9 cellular contexts compared by ENCODE assay signal in genomic region chr3:129211772-129212171, GRCh38. TPM values are rescaled to one million over a fixed set of nuclear protein-coding genes. Genes with fewer than 3 reads are reported as not detected.
DNase-seq lines count a peak whose midpoint lies in the region; ATAC-seq and TF ChIP-seq lines count a peak whose summit lies in the region.
"Had no signal": no experiment of that assay in that cellular context is flagged by ENCODE, and none has a peak within 500 bp of the region (broad histone marks: within the 10 kb centered on the region; RNA-seq: fewer than 3 reads in every experiment).

No MANE protein-coding gene starts in this region.

- H2AFZ ChIP-seq in neural progenitor cell (replicated peaks) = no peak overlapping the region

- H3K4me3 ChIP-seq in neural progenitor cell = no peak overlapping the region
- H3K4me3 ChIP-seq: GM12878 had no signal

- no peaks in the 10 kb centered on the region for H3K9me3 Mint-ChIP-seq in dendritic cell treated with granulocyte-macrophage colony-stimulating factor and Interleukin-4, amounts not matched to agents 40 ng/mL and 50 ng/mL, for 4 days
- H3K9me3 Mint-ChIP-seq in neural progenitor cell = no peaks in the 10 kb centered on the region

- ATAC-seq in HG02840 (IDR thresholded peaks at IDR 0.05; ENCODE audit: low FRiP score, unreplicated experiment) = no peak
- no peak for ATAC-seq in HG02642 (IDR thresholded peaks at IDR 0.05; ENCODE audit: poor library complexity, unreplicated experiment)
- ATAC-seq in GM21825 (IDR thresholded peaks at IDR 0.05; ENCODE audit: unreplicated experiment) = no peak
- ATAC-seq: GM12878 had no signal

- H3K4me2 ChIP-seq in neural progenitor cell = no peak overlapping the region

- no peaks in the 10 kb centered on the region for H4K20me1 ChIP-seq in neural progenitor cell (ENCODE audit: low read depth)

- peak overlapping the region; percentile 6 for H3K4me3 Mint-ChIP-seq in dendritic cell treated with granulocyte-macrophage colony-stimulating factor and Interleukin-4, amounts not matched to agents 40 ng/mL and 50 ng/mL, for 4 days
- H3K4me3 Mint-ChIP-seq in neural progenitor cell = no peak overlapping the region

- no peak overlapping the region for H3K9ac ChIP-seq in neural progenitor cell

- no peak for TF ChIP-seq CTCF in neural progenitor cell (IDR thresholded peaks at IDR 0.05)

- peak; percentile 74 for DNase-seq in DMS153 (lab: John Stamatoyannopoulos, UW)
- peak; percentile 42 for DNase-seq in NCI-H2227 treated with DMSO at 0.1 percent for 48 hours (lab: John Stamatoyannopoulos, UW)
- DNase-seq in neural progenitor cell (ENCODE audit: low spot score) = no peak
- no peak for DNase-seq in stimulated activated naive CD4-positive, alpha-beta T cell treated with Interleukin-2 at 50 U/mL for 16 hours (lab: John Stamatoyannopoulos, UW)

- peak overlapping the region; percentile 83 for H3K27ac Mint-ChIP-seq in dendritic cell treated with granulocyte-macrophage colony-stimulating factor and Interleukin-4, amounts not matched to agents 40 ng/mL and 50 ng/mL, for 4 days
- peak overlapping the region; percentile 29 for H3K27ac Mint-ChIP-seq in neural progenitor cell

- H3K36me3 Mint-ChIP-seq in dendritic cell treated with granulocyte-macrophage colony-stimulating factor and Interleukin-4, amounts not matched to agents 40 ng/mL and 50 ng/mL, for 4 days (ENCODE audit: low read depth) = no peaks in the 10 kb centered on the region
- H3K36me3 Mint-ChIP-seq in neural progenitor cell = no peaks in the 10 kb centered on the region

- H3K79me2 ChIP-seq in neural progenitor cell (ENCODE audit: low read depth) = no peaks in the 10 kb centered on the region

- H3K27ac ChIP-seq in neural progenitor cell = no peak overlapping the region

- H3K27me3 Mint-ChIP-seq in dendritic cell treated with granulocyte-macrophage colony-stimulating factor and Interleukin-4, amounts not matched to agents 40 ng/mL and 50 ng/mL, for 4 days = no peaks in the 10 kb centered on the region
- no peaks in the 10 kb centered on the region for H3K27me3 Mint-ChIP-seq in neural progenitor cell (ENCODE audit: insufficient read depth, low read depth)

- no peaks in the 10 kb centered on the region for H3K9me3 ChIP-seq in neural progenitor cell (ENCODE audit: low read depth)

- H3K4me1 Mint-ChIP-seq in dendritic cell treated with granulocyte-macrophage colony-stimulating factor and Interleukin-4, amounts not matched to agents 40 ng/mL and 50 ng/mL, for 4 days (ENCODE audit: low read depth) = peaks cover 25% of the 10 kb centered on the region
- H3K4me1 Mint-ChIP-seq in neural progenitor cell = no peaks in the 10 kb centered on the region

- H3K36me3 ChIP-seq in neural progenitor cell = no peaks in the 10 kb centered on the region

- H3F3A ChIP-seq in neural progenitor cell (ENCODE audit: low read depth) = no peaks in the 10 kb centered on the region

- H3K27me3 ChIP-seq in neural progenitor cell = no peaks in the 10 kb centered on the region

- no peaks in the 10 kb centered on the region for H3K4me1 ChIP-seq in neural progenitor cell

- intact Hi-C loops in dendritic cell treated with granulocyte-macrophage colony-stimulating factor and Interleukin-4, amounts not matched to agents 40 ng/mL and 50 ng/mL, for 4 days (cut with micrococcal nuclease) = no loop called here

RNA-seq across cellular contexts. Expression of gene CNBP, which starts 28.1 kb away (rescaled TPM):
- 424 and 495 TPM in 2 replicates for total RNA-seq in neural progenitor cell (ENCODE audit: low replicate concordance)

RNA-seq across cellular contexts. Expression of gene COPG1, which starts 37.6 kb away (rescaled TPM):
- 65.4 and 79.3 TPM in 2 replicates for total RNA-seq in neural progenitor cell (ENCODE audit: low replicate concordance)

RNA-seq across cellular contexts. Expression of gene ISY1, which starts 50.9 kb away (rescaled TPM):
- 22.5 and 31.9 TPM in 2 replicates for total RNA-seq in neural progenitor cell (ENCODE audit: low replicate concordance)

Comparison
In these comparisons a context has a peak if more than half of its experiments do, and no peak if none do; other contexts are left out.
1. DNase-seq: peak in DMS153 (single experiment) and NCI-H2227 treated with DMSO at 0.1 percent for 48 hours (single experiment); none in neural progenitor cell (single experiment) and stimulated activated naive CD4-positive, alpha-beta T cell treated with Interleukin-2 at 50 U/mL for 16 hours (single experiment).